In the genomic region with DNA sequence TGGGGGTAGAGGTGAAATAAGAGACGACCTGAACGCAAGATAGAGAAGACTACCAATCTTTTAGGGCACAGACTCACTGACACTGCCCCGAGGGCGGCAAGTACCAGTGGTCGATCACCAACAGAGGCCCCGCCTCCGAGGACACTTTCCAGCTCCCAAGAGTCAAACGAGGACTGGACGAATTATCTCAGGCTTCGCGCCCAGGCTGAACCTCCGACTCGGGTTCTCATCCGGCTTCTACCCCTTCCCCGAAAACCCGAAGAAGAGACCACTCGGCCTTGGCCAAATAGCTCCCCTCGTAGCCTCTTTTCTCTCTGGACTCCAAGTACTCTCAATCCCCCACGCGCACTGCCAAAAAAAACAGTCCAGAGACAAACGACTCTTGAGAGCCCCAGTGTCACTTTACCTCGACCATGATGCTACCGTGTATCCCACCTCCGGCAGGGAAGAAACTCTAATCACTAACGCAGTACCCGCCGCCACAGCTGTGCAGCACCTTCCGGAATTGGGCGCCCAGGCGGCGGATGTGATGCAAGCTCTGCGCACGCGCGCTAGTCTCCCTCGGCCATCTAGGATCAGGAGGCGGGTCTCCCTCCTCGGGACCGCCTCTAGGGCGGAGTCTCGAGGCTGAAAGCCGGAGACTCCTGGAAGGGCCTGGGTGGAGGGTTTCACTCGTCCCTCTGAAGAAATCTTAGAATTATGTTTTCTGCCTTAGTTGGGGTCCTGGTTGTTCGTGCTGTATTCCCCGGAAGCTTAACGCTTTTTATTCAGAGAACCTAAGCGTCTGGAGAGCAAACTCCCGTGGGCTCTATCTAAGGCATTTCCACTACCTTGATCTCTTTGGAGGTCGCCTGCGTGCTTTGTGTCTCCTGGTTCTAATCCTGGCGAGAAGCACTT, we compare ENCODE assay signal across 8 cellular contexts. TPM values are rescaled to one million over a fixed set of nuclear protein-coding genes. Genes with fewer than 3 reads are reported as not detected.
DNase-seq lines count a peak whose midpoint lies in the region; ATAC-seq and TF ChIP-seq lines count a peak whose summit lies in the region.

A gene (minus strand): TSS at position 507 of the 897 bp plus-strand sequence. CDS start 92 bp downstream, at position 415.

- no peaks in the 10 kb centered on the region for H3K9me2 ChIP-seq in PC-3 (replicated peaks; ENCODE audit: low read length)

- no peak within 1 kb of the TSS for H3K27ac ChIP-seq in PC-3 (ENCODE audit: low read length)

- no peak for TF ChIP-seq CTCF in PC-3 (conservative IDR thresholded peaks at IDR 0.05; ENCODE audit: low read depth, low read length)
- TF ChIP-seq CTCF in epithelial cell of esophagus (IDR thresholded peaks at IDR 0.05; ENCODE audit: insufficient read depth, low read depth, low read length, missing control alignments), result peak; percentile 20

- peak within 1 kb of the TSS; percentile 98 for H2AFZ ChIP-seq in PC-3 (ENCODE audit: low read length)

- no peaks in the 10 kb centered on the region for H3F3A ChIP-seq in PC-3 (ENCODE audit: low read length, unreplicated experiment)

- no peaks in the 10 kb centered on the region for H3K27me3 ChIP-seq in PC-3 (ENCODE audit: low read length)
- no peaks in the 10 kb centered on the region for H3K27me3 ChIP-seq in mononuclear cell (ENCODE audit: insufficient read depth, low read length)

- peaks cover 16% of the 10 kb centered on the region for H3K4me1 ChIP-seq in PC-3 (ENCODE audit: insufficient read depth, low read length)
- peaks cover 15% of the 10 kb centered on the region for H3K4me1 ChIP-seq in mononuclear cell (ENCODE audit: insufficient read depth, low read length)

- ATAC-seq in GM21576 (IDR thresholded peaks at IDR 0.05; ENCODE audit: unreplicated experiment), result peak; percentile 98
- peak; percentile 97 for ATAC-seq in PC-3

- TSS peak; percentile 76 for BruUV-seq in PC-3 (replicated peaks; lab: Mats Ljungman, UMichigan)

- intact Hi-C loops in PC-3 (cut with micrococcal nuclease), result loop anchor here (2.0 kb wide), 2 partner anchors 17 to 47 kb away; no protein-coding TSS in a partner anchor

- TF ChIP-seq RAD21 in Ishikawa (IDR thresholded peaks at IDR 0.05; ENCODE audit: low read depth), result no peak

- no peaks in the 10 kb centered on the region for H4K20me1 ChIP-seq in PC-3 (ENCODE audit: low read length)

- peak within 1 kb of the TSS; percentile 99 for H3K4me3 ChIP-seq in PC-3 (ENCODE audit: low read length)
- H3K4me3 ChIP-seq in epithelial cell of esophagus (ENCODE audit: low read length), result peak within 1 kb of the TSS; percentile 96
- H3K4me3 ChIP-seq in mononuclear cell (ENCODE audit: low read length), result peak within 1 kb of the TSS; percentile 84

- peak within 1 kb of the TSS; percentile 90 for H3K9ac ChIP-seq in PC-3 (ENCODE audit: low read length)

- H3K4me2 ChIP-seq in PC-3 (ENCODE audit: low read length), result peak within 1 kb of the TSS; percentile 87

- DNase-seq in DMS153 (lab: John Stamatoyannopoulos, UW), result peak; percentile 89
- DNase-seq in PC-3, result peak; percentile 94
- DNase-seq in activated T-cell treated with anti-CD3 and anti-CD28 coated beads for 48 hours (ENCODE audit: low read depth), result peak; percentile 94
- DNase-seq in epithelial cell of esophagus (ENCODE audit: low read depth), result peak; percentile 95
- peak; percentile 83 to 94 for DNase-seq in stimulated activated CD8-positive, alpha-beta memory T cell treated with anti-CD3 and anti-CD28 coated beads, Interleukin-4, amount 100 ng/mL, for 1 hour (ENCODE audit: low read depth in 2 of 2, low spot score in 1 of 2)

- CTCF ChIA-PET in PC-3 (lab: Charles Lee), result interaction anchor here (0.5 to 1.1 kb wide), 3 partner anchors 9 to 75 kb away, joined by 3 to 5 read pairs (median 3); no protein-coding TSS in a partner anchor

- H3K9me3 ChIP-seq in PC-3 (ENCODE audit: low read length) (no peaks in the 10 kb centered on the region), mononuclear cell (ENCODE audit: low read depth, low read length) (no peaks in the 10 kb centered on the region)

- H3K79me2 ChIP-seq in PC-3 (ENCODE audit: low read length), result peaks cover 27% of the 10 kb centered on the region

- POLR2A ChIA-PET in PC-3 (lab: Charles Lee; ENCODE audit: unreplicated experiment), result interaction anchor here (1.0 kb wide), 1 partner anchor 75 kb away, joined by 4 read pairs; no protein-coding TSS in a partner anchor

- no peak for TF ChIP-seq EP300 in Ishikawa (IDR thresholded peaks at IDR 0.05; ENCODE audit: borderline replicate concordance)

- H3K36me3 ChIP-seq in PC-3 (ENCODE audit: low read depth, low read length), result peaks cover 17% of the 10 kb centered on the region

TF ChIP-seq in Ishikawa, 13 proteins besides CTCF, POLR2A, EP300 and RAD21:
- TF ChIP-seq, protein P1, sequence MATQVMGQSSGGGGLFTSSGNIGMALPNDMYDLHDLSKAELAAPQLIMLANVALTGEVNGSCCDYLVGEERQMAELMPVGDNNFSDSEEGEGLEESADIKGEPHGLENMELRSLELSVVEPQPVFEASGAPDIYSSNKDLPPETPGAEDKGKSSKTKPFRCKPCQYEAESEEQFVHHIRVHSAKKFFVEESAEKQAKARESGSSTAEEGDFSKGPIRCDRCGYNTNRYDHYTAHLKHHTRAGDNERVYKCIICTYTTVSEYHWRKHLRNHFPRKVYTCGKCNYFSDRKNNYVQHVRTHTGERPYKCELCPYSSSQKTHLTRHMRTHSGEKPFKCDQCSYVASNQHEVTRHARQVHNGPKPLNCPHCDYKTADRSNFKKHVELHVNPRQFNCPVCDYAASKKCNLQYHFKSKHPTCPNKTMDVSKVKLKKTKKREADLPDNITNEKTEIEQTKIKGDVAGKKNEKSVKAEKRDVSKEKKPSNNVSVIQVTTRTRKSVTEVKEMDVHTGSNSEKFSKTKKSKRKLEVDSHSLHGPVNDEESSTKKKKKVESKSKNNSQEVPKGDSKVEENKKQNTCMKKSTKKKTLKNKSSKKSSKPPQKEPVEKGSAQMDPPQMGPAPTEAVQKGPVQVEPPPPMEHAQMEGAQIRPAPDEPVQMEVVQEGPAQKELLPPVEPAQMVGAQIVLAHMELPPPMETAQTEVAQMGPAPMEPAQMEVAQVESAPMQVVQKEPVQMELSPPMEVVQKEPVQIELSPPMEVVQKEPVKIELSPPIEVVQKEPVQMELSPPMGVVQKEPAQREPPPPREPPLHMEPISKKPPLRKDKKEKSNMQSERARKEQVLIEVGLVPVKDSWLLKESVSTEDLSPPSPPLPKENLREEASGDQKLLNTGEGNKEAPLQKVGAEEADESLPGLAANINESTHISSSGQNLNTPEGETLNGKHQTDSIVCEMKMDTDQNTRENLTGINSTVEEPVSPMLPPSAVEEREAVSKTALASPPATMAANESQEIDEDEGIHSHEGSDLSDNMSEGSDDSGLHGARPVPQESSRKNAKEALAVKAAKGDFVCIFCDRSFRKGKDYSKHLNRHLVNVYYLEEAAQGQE (IDR thresholded peaks at IDR 0.05; ENCODE audit: low read depth), result no peak
- peak; percentile 45 for TF ChIP-seq TAF1 (IDR thresholded peaks at IDR 0.05; ENCODE audit: low read depth)
- TF ChIP-seq YY1 (IDR thresholded peaks at IDR 0.05; ENCODE audit: low read depth), result peak; percentile 45; the same call in 1 of the 2 replicates
- no peak for TF ChIP-seq NFIC (IDR thresholded peaks at IDR 0.05)
- no peak for TF ChIP-seq FOXM1 (IDR thresholded peaks at IDR 0.05; ENCODE audit: borderline replicate concordance, low read depth)
- no peak for TF ChIP-seq ZBTB7A (IDR thresholded peaks at IDR 0.05; ENCODE audit: low read depth)
- peak; percentile 49 for TF ChIP-seq CREB1 (IDR thresholded peaks at IDR 0.05; ENCODE audit: low read depth)
- TF ChIP-seq, protein P2, sequence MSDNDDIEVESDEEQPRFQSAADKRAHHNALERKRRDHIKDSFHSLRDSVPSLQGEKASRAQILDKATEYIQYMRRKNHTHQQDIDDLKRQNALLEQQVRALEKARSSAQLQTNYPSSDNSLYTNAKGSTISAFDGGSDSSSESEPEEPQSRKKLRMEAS (IDR thresholded peaks at IDR 0.05), result peak; percentile 68; the same call in 1 of the 2 replicates
- TF ChIP-seq, protein P3, sequence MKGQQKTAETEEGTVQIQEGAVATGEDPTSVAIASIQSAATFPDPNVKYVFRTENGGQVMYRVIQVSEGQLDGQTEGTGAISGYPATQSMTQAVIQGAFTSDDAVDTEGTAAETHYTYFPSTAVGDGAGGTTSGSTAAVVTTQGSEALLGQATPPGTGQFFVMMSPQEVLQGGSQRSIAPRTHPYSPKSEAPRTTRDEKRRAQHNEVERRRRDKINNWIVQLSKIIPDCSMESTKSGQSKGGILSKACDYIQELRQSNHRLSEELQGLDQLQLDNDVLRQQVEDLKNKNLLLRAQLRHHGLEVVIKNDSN (IDR thresholded peaks at IDR 0.05), result no peak
- TF ChIP-seq CEBPB (IDR thresholded peaks at IDR 0.05), result peak; percentile 68; the same call in 1 of the 2 replicates
- TF ChIP-seq TEAD4 (IDR thresholded peaks at IDR 0.05), result 0 out of 2 replicates have a peak, but pooled peaks have one; percentile 7
- no peak for TF ChIP-seq TCF12 (IDR thresholded peaks at IDR 0.05; ENCODE audit: low read depth)
- TF ChIP-seq EGR1 (IDR thresholded peaks at IDR 0.05), result no peak

RNA-seq across cellular contexts. Expression of the gene that starts here (rescaled TPM):
- total RNA-seq in PC-3 (2014; rRNA removed) (41.7 and 51.7 TPM in 2 replicates), mononuclear cell (60.6 TPM)
